In the genomic region with DNA sequence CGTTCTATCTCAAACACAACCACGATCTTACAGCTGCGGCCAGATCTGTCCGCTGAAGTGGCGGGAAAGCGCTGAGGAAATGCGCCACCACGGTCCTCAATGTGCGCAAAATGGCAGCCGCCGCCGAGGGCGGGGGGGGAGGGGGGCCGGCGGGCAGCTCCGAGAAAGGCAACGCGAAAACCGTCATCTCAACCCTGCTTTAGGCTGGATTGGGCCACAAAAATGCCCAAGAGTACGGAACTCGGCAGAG, we compare ENCODE assay signal across 8 cellular contexts. TPM values are rescaled to one million over a fixed set of nuclear protein-coding genes. Genes with fewer than 3 reads are reported as not detected.
DNase-seq lines count a peak whose midpoint lies in the region; ATAC-seq and TF ChIP-seq lines count a peak whose summit lies in the region.

No MANE protein-coding gene starts in this region.

- H3K27me3 Mint-ChIP-seq in nephron (ENCODE audit: low read depth): no peaks in the 10 kb centered on the region

- peak overlapping the region; percentile 97 to 100 (median 99) for H3K27ac ChIP-seq in stomach

- WGBS in stomach, 5 donors: 0 to 1% (median 0%) methylated on average over 19 to 21 of the region's 21 CpGs

- H3K36me3 ChIP-seq in stomach: peaks cover 38 to 40% (median 39%) of the 10 kb centered on the region in 4 donors

- peaks cover 27 to 65% (median 44%) of the 10 kb centered on the region in 4 donors for H3K4me1 ChIP-seq in stomach

- intact Hi-C loops in stomach (cut with DNase I; ENCODE audit: low total_unique reads): no loop called here

- H3K4me3 ChIP-seq in fibroblast of mammary gland (ENCODE audit: control insufficient read depth, low read depth, low read length): peak overlapping the region; percentile 99
- peak overlapping the region; percentile 68 to 89 (median 80) for H3K4me3 ChIP-seq in stomach

- H3K27me3 ChIP-seq in stomach: no peaks in the 10 kb centered on the region

- TF ChIP-seq CTCF in fibroblast of mammary gland (conservative IDR thresholded peaks at IDR 0.05; ENCODE audit: control insufficient read depth, insufficient read depth, low read depth, low read length) (no peak), nephron (IDR thresholded peaks at IDR 0.05; ENCODE audit: unreplicated experiment in 3 of 3) (no peak), stomach (IDR thresholded peaks at IDR 0.05) (no peak)

- TF ChIP-seq EP300 in stomach (IDR thresholded peaks at IDR 0.05): no peak

- peak overlapping the region; percentile 98 for H3K4me3 Mint-ChIP-seq in nephron

- peaks cover 51% of the 10 kb centered on the region for H3K36me3 Mint-ChIP-seq in nephron (ENCODE audit: low read depth)

- peak; percentile 67 for DNase-seq in NK-92 treated with Interleukin-12 subunit alpha and Interleukin-12 subunit beta, amount 100 ng/mL, for 24 hours (lab: John Stamatoyannopoulos, UW)
- no peak for DNase-seq in NK-92 (lab: John Stamatoyannopoulos, UW; ENCODE audit: unreplicated experiment)
- peak; percentile 55 for DNase-seq in NCI-H82 treated with DMSO at 0.1 percent for 48 hours (lab: John Stamatoyannopoulos, UW; ENCODE audit: unreplicated experiment)
- peak; percentile 83 to 84 for DNase-seq in activated T-cell treated with anti-CD3 and anti-CD28 coated beads, Interleukin-2, amount 50 U/mL, for 48 hours
- no peak for DNase-seq in fibroblast of mammary gland (ENCODE audit: low read depth)
- peak; percentile 68 for DNase-seq in stomach

- H3K4me1 Mint-ChIP-seq in nephron: peaks cover 47% of the 10 kb centered on the region

- H3K9me3 Mint-ChIP-seq in nephron: no peaks in the 10 kb centered on the region

- no peaks in the 10 kb centered on the region for H3K9me3 ChIP-seq in stomach

- no peak for TF ChIP-seq POLR2A in stomach (IDR thresholded peaks at IDR 0.05)

- peak; percentile 44 for ATAC-seq in HG03064 (IDR thresholded peaks at IDR 0.05; ENCODE audit: low read depth, unreplicated experiment)

- peak overlapping the region; percentile 96 to 99 (median 98) for H3K27ac Mint-ChIP-seq in nephron

RNA-seq across cellular contexts. Expression of a gene that starts 0.4 kb away (rescaled TPM):
- total RNA-seq in stomach: 100 to 1,000 TPM in 2 of 5 donors, 10 to 100 TPM in 3; 57.9 to 163 (median 97.5) TPM
- 100 to 1,000 TPM in 1 of 3 donors, 10 to 100 TPM in 2; 83.7 to 122 (median 88.4) TPM for polyA plus RNA-seq in stomach

RNA-seq across cellular contexts. Expression of a gene that starts 27.3 kb away (rescaled TPM):
- total RNA-seq in stomach: 1 to 10 TPM in 2 of 5 donors, under 1 TPM in 1, not detected in 2; 0.58 to 8.3 (median 4.5) TPM
- polyA plus RNA-seq in stomach: 10 to 100 TPM in 2 of 3 donors, 1 to 10 TPM in 1; 7.9 to 14.0 (median 11.8) TPM

Comparison
In these comparisons a context has a peak if more than half of its experiments do, and no peak if none do; other contexts are left out.
1. DNase-seq: peak in NK-92 treated with Interleukin-12 subunit alpha and Interleukin-12 subunit beta, amount 100 ng/mL, for 24 hours (single experiment), NCI-H82 treated with DMSO at 0.1 percent for 48 hours (single experiment), activated T-cell treated with anti-CD3 and anti-CD28 coated beads, Interleukin-2, amount 50 U/mL, for 48 hours (2 of 2) and stomach (single experiment); none in NK-92 (single experiment) and fibroblast of mammary gland (single experiment).